Comparison of ENCODE assay signal across 8 cellular contexts in the genomic region with DNA sequence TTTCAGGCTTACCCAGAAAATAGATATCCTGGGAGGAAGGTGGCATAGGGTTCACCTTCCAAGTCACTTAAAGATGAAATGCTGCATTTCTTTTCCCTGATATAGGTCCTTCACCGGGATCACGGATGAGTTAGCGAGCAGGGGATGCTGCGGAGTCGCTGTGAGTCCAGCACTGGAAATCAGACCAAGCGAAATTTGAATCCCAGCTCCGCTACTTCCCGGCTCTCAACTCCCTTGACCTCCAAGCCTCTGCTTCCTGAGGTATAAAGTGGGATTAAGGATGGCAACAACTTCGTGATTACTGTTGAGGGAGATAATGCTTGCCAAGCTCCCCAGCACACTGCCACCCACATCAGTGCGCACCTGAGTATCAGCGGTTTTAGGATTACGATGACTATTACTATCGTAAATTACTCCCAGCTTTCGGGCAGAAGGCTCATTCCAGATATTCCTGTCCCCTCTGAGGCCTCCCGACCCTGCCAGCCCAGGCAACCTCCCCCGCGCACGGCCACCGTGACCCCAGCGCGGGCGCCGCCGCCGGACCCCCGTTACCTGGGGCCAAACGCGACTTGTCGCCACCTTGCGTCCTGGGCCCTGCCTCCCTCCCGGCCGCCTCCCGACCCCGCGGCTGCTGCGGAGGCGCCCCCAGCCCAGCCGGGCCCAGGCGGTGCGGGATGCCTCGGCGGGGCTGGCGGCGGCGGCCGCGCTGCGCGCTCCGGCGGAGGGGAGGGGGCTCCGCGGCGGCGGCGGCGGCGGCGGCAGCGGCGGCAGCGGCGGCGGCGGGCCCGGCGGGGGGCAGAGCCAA. TPM values are rescaled to one million over a fixed set of nuclear protein-coding genes. Genes with fewer than 3 reads are reported as not detected.
A peak's percentile ranks its signal among the peaks of the same experiment; 100 is the strongest.
DNase-seq lines count a peak whose midpoint lies in the region; ATAC-seq and TF ChIP-seq lines count a peak whose summit lies in the region.

No MANE protein-coding gene starts in this region.

- H3K4me1 Mint-ChIP-seq in activated naive CD4-positive, alpha-beta T cell treated with anti-CD3 and anti-CD28 coated beads for 36 hours (ENCODE audit: low read depth): peaks cover 7% of the 10 kb centered on the region
- H3K4me1 Mint-ChIP-seq in mesothelial cell of epicardium: peaks cover 15% of the 10 kb centered on the region

- no peak for DNase-seq in activated naive CD4-positive, alpha-beta T cell treated with anti-CD3 and anti-CD28 coated beads for 36 hours
- DNase-seq in activated naive CD4-positive, alpha-beta T cell treated with Interleukin-2 at 50 U/mL for 16 hours: no peak
- DNase-seq in caudate nucleus (lab: John Stamatoyannopoulos, UW) (peak in 11 of 61 donors; percentile 4 to 59 (median 35)), mesothelial cell of epicardium (ENCODE audit: low spot score in 2 of 2, unreplicated experiment in 2 of 2) (no peak), upper lobe of left lung (peak in 1 of 2 donors; percentile 79), H4 (ENCODE audit: low spot score) (no peak)

- H3K27me3 ChIP-seq in upper lobe of left lung: peaks cover 0 to 14% (median 0%) of the 10 kb centered on the region in 4 donors

- intact Hi-C loops in activated naive CD4-positive, alpha-beta T cell treated with anti-CD3 and anti-CD28 coated beads for 36 hours (cut with micrococcal nuclease): loop anchor here (1.0 to 5.0 kb wide), 2 partner anchors 23 to 41 kb away; no protein-coding TSS in a partner anchor

- no peak overlapping the region for H3K27ac Mint-ChIP-seq in activated naive CD4-positive, alpha-beta T cell treated with anti-CD3 and anti-CD28 coated beads for 36 hours
- no peak overlapping the region for H3K27ac Mint-ChIP-seq in mesothelial cell of epicardium

- no peaks in the 10 kb centered on the region for H3K36me3 Mint-ChIP-seq in activated naive CD4-positive, alpha-beta T cell treated with anti-CD3 and anti-CD28 coated beads for 36 hours (ENCODE audit: low read depth)
- peaks cover 8% of the 10 kb centered on the region for H3K36me3 Mint-ChIP-seq in mesothelial cell of epicardium

- no peaks in the 10 kb centered on the region for H3K9me3 ChIP-seq in upper lobe of left lung

- H3K4me3 Mint-ChIP-seq in activated naive CD4-positive, alpha-beta T cell treated with anti-CD3 and anti-CD28 coated beads for 36 hours: peak overlapping the region; percentile 64
- H3K4me3 Mint-ChIP-seq in mesothelial cell of epicardium: peak overlapping the region; percentile 71

- H3K4me3 ChIP-seq in upper lobe of left lung: peak overlapping the region in 3 of 4 donors; percentile 58 to 66 (median 60)

- TF ChIP-seq POLR2A in upper lobe of left lung (IDR thresholded peaks at IDR 0.05): no peak

- TF ChIP-seq CTCF in mesothelial cell of epicardium (IDR thresholded peaks at IDR 0.05; ENCODE audit: unreplicated experiment): no peak
- TF ChIP-seq CTCF in upper lobe of left lung (IDR thresholded peaks at IDR 0.05): no peak

- 7 to 19% methylated on average over 5 to 24 of the region's 67 CpGs for WGBS in upper lobe of left lung, 2 donors

- H3K9me3 Mint-ChIP-seq in activated naive CD4-positive, alpha-beta T cell treated with anti-CD3 and anti-CD28 coated beads for 36 hours: no peaks in the 10 kb centered on the region
- H3K9me3 Mint-ChIP-seq in mesothelial cell of epicardium: no peaks in the 10 kb centered on the region

- peaks cover 0 to 25% (median 7%) of the 10 kb centered on the region in 4 donors for H3K4me1 ChIP-seq in upper lobe of left lung

- peaks cover 33% of the 10 kb centered on the region for H3K27me3 Mint-ChIP-seq in activated naive CD4-positive, alpha-beta T cell treated with anti-CD3 and anti-CD28 coated beads for 36 hours (ENCODE audit: low read depth)
- H3K27me3 Mint-ChIP-seq in mesothelial cell of epicardium (ENCODE audit: low read depth): peaks cover 64% of the 10 kb centered on the region

- H3K27ac ChIP-seq in caudate nucleus (ENCODE audit: low read depth, low read length) (peak overlapping the region; percentile 36), upper lobe of left lung (peak overlapping the region in 1 of 4 donors; percentile 79)

- ATAC-seq in upper lobe of left lung (ENCODE audit: low FRiP score in 2 of 2) (no peak), HG02852 (IDR thresholded peaks at IDR 0.05; ENCODE audit: unreplicated experiment) (no peak), HG02884 (IDR thresholded peaks at IDR 0.05; ENCODE audit: unreplicated experiment) (no peak)

- H3K36me3 ChIP-seq in upper lobe of left lung: no peaks in the 10 kb centered on the region

- no peak for TF ChIP-seq EP300 in upper lobe of left lung (IDR thresholded peaks at IDR 0.05)

- CTCF ChIA-PET in activated naive CD4-positive, alpha-beta T cell treated with anti-CD3 and anti-CD28 coated beads for 36 hours (lab: Charles Lee): interaction anchor here (0.7 to 1.7 kb wide), 3 partner anchors 42 to 1246 kb away, joined by 3 to 8 read pairs (median 4); no protein-coding TSS in a partner anchor

RNA-seq across cellular contexts. Expression of a gene that starts 0.5 kb away (rescaled TPM):
- total RNA-seq in activated naive CD4-positive, alpha-beta T cell treated with anti-CD3 and anti-CD28 coated beads for 36 hours: under 1 TPM; 0.74 to 0.93 TPM
- total RNA-seq in mesothelial cell of epicardium: 13.4 to 16.1 TPM (median 14.2 TPM) in 3 replicates
- 1 to 10 TPM in 3 of 6 donors, under 1 TPM in 2, not detected in 1; 0.39 to 4.4 (median 1.3) TPM for total RNA-seq in upper lobe of left lung
- total RNA-seq in H4 (2014; rRNA removed; shearing (Covaris generic)): not detected in 2 replicates

RNA-seq across cellular contexts. Expression of a gene that starts 27.9 kb away (rescaled TPM):
- total RNA-seq in activated naive CD4-positive, alpha-beta T cell treated with anti-CD3 and anti-CD28 coated beads for 36 hours: 10 to 100 TPM; 25.2 to 26.2 TPM
- total RNA-seq in mesothelial cell of epicardium: 9.9 to 10.9 TPM (median 9.9 TPM) in 3 replicates
- total RNA-seq in upper lobe of left lung: 10 to 100 TPM in 5 of 6 donors, 1 to 10 TPM in 1; 7.3 to 40.2 (median 21.2) TPM
- total RNA-seq in H4 (2014; rRNA removed; shearing (Covaris generic)): 0.91 and 0.97 TPM in 2 replicates

RNA-seq across cellular contexts. Expression of a gene that starts 31.8 kb away (rescaled TPM):
- under 1 TPM in 1 of 2 experiments, not detected in 1; 0.15 TPM for total RNA-seq in activated naive CD4-positive, alpha-beta T cell treated with anti-CD3 and anti-CD28 coated beads for 36 hours
- total RNA-seq in mesothelial cell of epicardium (not detected in 3 replicates), upper lobe of left lung (10 to 100 TPM in 1 of 6 donors, 1 to 10 TPM in 4, not detected in 1; 2.3 to 10.7 (median 3.3) TPM)
- total RNA-seq in H4 (2014; rRNA removed; shearing (Covaris generic)): not detected in 2 replicates
